ENCODE assay signal across 20 cellular contexts in the genomic region with DNA sequence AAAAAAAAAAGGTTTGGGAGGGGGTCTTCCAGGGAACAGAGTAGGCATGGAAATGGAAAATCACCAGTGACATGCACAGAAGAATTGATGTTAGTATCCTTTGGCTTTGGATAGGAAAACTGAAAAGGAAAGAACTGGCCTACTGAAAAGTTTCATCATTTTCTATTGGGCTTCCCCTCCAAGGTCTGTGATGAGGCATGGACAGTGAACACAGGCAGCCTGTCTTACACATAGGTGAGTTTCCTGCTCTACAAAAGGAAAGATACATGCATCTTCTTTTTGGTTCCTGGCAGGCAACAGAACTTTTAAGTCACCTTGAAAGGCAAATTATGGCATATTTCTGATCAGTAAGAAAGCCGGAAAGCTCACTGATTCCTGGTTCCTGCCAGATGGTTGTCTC. TPM values are rescaled to one million over a fixed set of nuclear protein-coding genes. Genes with fewer than 3 reads are reported as not detected.
A peak's percentile ranks its signal among the peaks of the same experiment; 100 is the strongest.
DNase-seq lines count a peak whose midpoint lies in the region; ATAC-seq, FAIRE-seq and TF ChIP-seq lines count a peak whose summit lies in the region.
"Had no signal": no experiment of that assay in that cellular context is flagged by ENCODE, and none has a peak within 500 bp of the region (broad histone marks: within the 10 kb centered on the region; RNA-seq: fewer than 3 reads in every experiment).

No MANE protein-coding gene starts in this region.

- no peak overlapping the region for H2AFZ ChIP-seq in GM12878 (ENCODE audit: control insufficient read depth, low read depth, low read length)

- CTCF ChIA-PET in GM12878 (lab: Yijun Ruan, JAX), result interaction anchor here (0.6 to 2.9 kb wide), 6 partner anchors 30 to 493 kb away, joined by 3 to 10 read pairs (median 5); no protein-coding TSS in a partner anchor

- H3K9ac ChIP-seq in GM12878 (ENCODE audit: control insufficient read depth, insufficient read depth, low read length), result no peak overlapping the region
- H3K9ac ChIP-seq: BLaER1 treated with 17β-estradiol and CSF1 and Interleukin-3, amounts not matched to agents 10 nM and 100 nM had no signal

- SMC1A ChIA-PET in GM12878 (lab: Charles Lee; ENCODE audit: uncharacterized antibody, unreplicated experiment), result interaction anchor here (1.0 to 20.9 kb wide), 9 partner anchors 11 to 323 kb away, joined by 3 to 207 read pairs (median 6); no protein-coding TSS in a partner anchor

- no peaks in the 10 kb centered on the region for H4K20me1 ChIP-seq in GM12878 (ENCODE audit: control insufficient read depth, insufficient read depth)
- H4K20me1 ChIP-seq: BLaER1 treated with 17β-estradiol and CSF1 and Interleukin-3, amounts not matched to agents 10 nM and 100 nM had no signal

- FAIRE-seq in GM12891 (lab: Jason Lieb, UNC) (peak; percentile 60), H54 (lab: Jason Lieb, UNC) (peak; percentile 70), GM12878 (lab: Jason Lieb, UNC) (no peak)
- FAIRE-seq: A549, H1 had no signal

- no peak for TF ChIP-seq CTCF in GM12878 (IDR thresholded peaks at IDR 0.05 in 2 of 3, conservative IDR thresholded peaks at IDR 0.05 in 1 of 3; ENCODE audit: control insufficient read depth in 2 of 3, extremely low read depth in 1 of 3, insufficient read depth in 1 of 3, low read depth in 3 of 3, low read length in 3 of 3)
- no peak for TF ChIP-seq CTCF in adrenal gland (IDR thresholded peaks at IDR 0.05)

- H3K27me3 ChIP-seq in GM12878 (replicated peaks in 1 of 2; ENCODE audit: control insufficient read depth in 2 of 2, insufficient read depth in 2 of 2, low read length in 1 of 2) (no peaks in the 10 kb centered on the region), adrenal gland (no peaks in the 10 kb centered on the region)
- H3K27me3 ChIP-seq: SJCRH30 had no signal

- no peaks in the 10 kb centered on the region for H3K9me3 ChIP-seq in GM12878 (replicated peaks; ENCODE audit: control insufficient read depth, insufficient read depth, low read length)
- no peaks in the 10 kb centered on the region for H3K9me3 ChIP-seq in adrenal gland (replicated peaks in 1 of 3)
- H3K9me3 ChIP-seq: A549; BLaER1 treated with 17β-estradiol and CSF1 and Interleukin-3, amounts not matched to agents 10 nM and 100 nM; SJCRH30 had no signal

- POLR2A ChIA-PET in GM12878 (lab: Charles Lee), result interaction anchor here (1.5 kb wide), 1 partner anchor 48 kb away, joined by 3 read pairs; no protein-coding TSS in a partner anchor

- BruUV-seq in GM12878 (replicated peaks; lab: Mats Ljungman, UMichigan), result no TSS peak

- RAD21 ChIA-PET in GM12878 (lab: Charles Lee; ENCODE audit: unreplicated experiment), result interaction anchor here (1.8 kb wide), 1 partner anchor 13 kb away, joined by 3 read pairs; no protein-coding TSS in a partner anchor

- H3K36me3 ChIP-seq in GM12878 (ENCODE audit: control insufficient read depth in 2 of 2, insufficient read depth in 2 of 2, low read length in 1 of 2) (no peaks in the 10 kb centered on the region), adrenal gland (replicated peaks in 1 of 2) (no peaks in the 10 kb centered on the region)
- H3K36me3 ChIP-seq: BLaER1 treated with 17β-estradiol and CSF1 and Interleukin-3, amounts not matched to agents 10 nM and 100 nM; SJCRH30 had no signal

- DNase-seq in GM12891 (ENCODE audit: insufficient read length, low spot score) (no peak), H54 (ENCODE audit: insufficient read length, low spot score) (no peak), GM12878 (ENCODE audit: low read depth, low spot score) (no peak), adrenal gland (no peak), NCI-H1436 (lab: John Stamatoyannopoulos, UW) (no peak)
- no peak for DNase-seq in stimulated activated naive CD8-positive, alpha-beta T cell treated with anti-CD3 and anti-CD28 coated beads, Interleukin-15, Interleukin-2, amounts not matched to agents 100 U/mL and 50 U/mL, for 24 hours
- DNase-seq: CD8-positive, alpha-beta memory T cell; GDM1; NCI-H1417 treated with DMSO at 0.1 percent for 48 hours; NCI-H2029; NCI-H2171; NCI-H446; NK-92 treated with Interleukin-12 subunit alpha and Interleukin-12 subunit beta, amount 100 ng/mL, for 24 hours; OCI-M1; SJCRH30 had no signal

- no peak for TF ChIP-seq RAD21 in GM12878 (IDR thresholded peaks at IDR 0.05; ENCODE audit: insufficient read depth, low read depth, low read length)

- peak overlapping the region; percentile 27; the same call in 1 of the 2 replicates for H3K27ac ChIP-seq in GM12878 (ENCODE audit: control insufficient read depth, insufficient read depth)
- H3K27ac ChIP-seq in adrenal gland, result no peak overlapping the region
- H3K27ac ChIP-seq: A549; BLaER1 treated with 17β-estradiol and CSF1 and Interleukin-3, amounts not matched to agents 10 nM and 100 nM; RWPE1; SJCRH30 had no signal

- H3K79me2 ChIP-seq in GM12878 (ENCODE audit: control insufficient read depth, insufficient read depth, low read length), result peaks cover 97% of the 10 kb centered on the region

- in situ Hi-C loops in GM12878 (cut with MboI), result no loop called here

- TF ChIP-seq EP300 in GM12878 (IDR thresholded peaks at IDR 0.05; ENCODE audit: borderline replicate concordance in 1 of 2, control insufficient read depth in 1 of 2, low read depth in 2 of 2, low read length in 2 of 2), result no peak

- intact Hi-C loops in GM12878 (cut with micrococcal nuclease; ENCODE audit: unreplicated experiment), result no loop called here
- intact Hi-C loops in adrenal gland (cut with DNase I), result no loop called here

- no peak overlapping the region for H3K4me3 ChIP-seq in GM12878
- H3K4me3 ChIP-seq in adrenal gland, result no peak overlapping the region
- H3K4me3 ChIP-seq: A549; BLaER1 treated with 17β-estradiol and CSF1 and Interleukin-3, amounts not matched to agents 10 nM and 100 nM; SJCRH30 had no signal

- peak overlapping the region; percentile 49 for H3K4me2 ChIP-seq in GM12878 (ENCODE audit: control insufficient read depth, insufficient read depth)
- H3K4me2 ChIP-seq: A549; BLaER1 treated with 17β-estradiol and CSF1 and Interleukin-3, amounts not matched to agents 10 nM and 100 nM had no signal

- TF ChIP-seq POLR2A in GM12891 (IDR thresholded peaks at IDR 0.05; ENCODE audit: low read depth, low read length) (no peak), H54 (IDR thresholded peaks at IDR 0.05; ENCODE audit: low read depth, low read length) (no peak), GM12878 (IDR thresholded peaks at IDR 0.05; ENCODE audit: low read depth, low read length) (no peak), GM18505 (IDR thresholded peaks at IDR 0.05; ENCODE audit: borderline replicate concordance, extremely low read depth, insufficient read depth, insufficient read length) (no peak), adrenal gland (IDR thresholded peaks at IDR 0.05) (no peak)

- WGBS in GM12878 (ENCODE audit: insufficient coverage, insufficient replicate concordance, low lambda C conversion rate, missing lambda C conversion rate), result 64% methylated on average over 1 of the region's 1 CpG
- WGBS in adrenal gland, 4 donors, result 86 to 100% (median 89%) methylated on average over 1 of the region's 1 CpG

- H3K4me1 ChIP-seq in GM12878 (ENCODE audit: control insufficient read depth, insufficient read depth, low read length) (peaks cover 33% of the 10 kb centered on the region), adrenal gland (replicated peaks in 1 of 2) (peaks cover 0 to 6% of the 10 kb centered on the region in 2 donors)

- ATAC-seq in GM12878 (peak; percentile 45), GM18505 (IDR thresholded peaks at IDR 0.05; ENCODE audit: unreplicated experiment) (no peak)
- ATAC-seq in stimulated activated naive CD8-positive, alpha-beta T cell treated with anti-CD3 and anti-CD28 coated beads, Interleukin-15, Interleukin-2, amounts not matched to agents 100 U/mL and 50 U/mL, for 24 hours, result peak; percentile 40
- ATAC-seq: A549 had no signal

TF ChIP-seq in GM12891, 5 proteins besides CTCF, POLR2A, EP300 and RAD21:
- no peak for TF ChIP-seq PAX5 (IDR thresholded peaks at IDR 0.05; ENCODE audit: insufficient read depth, low read length, severe bottlenecking)
- TF ChIP-seq POU2F2 (IDR thresholded peaks at IDR 0.05; ENCODE audit: low read depth, low read length), result no peak
- TF ChIP-seq TAF1 (IDR thresholded peaks at IDR 0.05; ENCODE audit: low read depth, low read length), result no peak

RNA-seq across cellular contexts. Expression of gene BMAL2, which starts 5.8 kb away (rescaled TPM):
- polyA plus RNA-seq in GM12891 (2012; ENCODE audit: low read depth, missing spikeins), result 21.9 TPM
- total RNA-seq in GM12878 (2013; cell fraction: nucleolus; rRNA removed), result 49.7 and 52.1 TPM in 2 replicates
- total RNA-seq in GM12878 (2014; rRNA removed) (37.2 and 40.4 TPM in 2 replicates), GM12878 (2014; rRNA removed; fragmentation: Illumina TruSeq; extraction: Trizol) (53.6 TPM in 2 replicates), GM12878 (2021) (47.2 and 51.7 TPM in 2 replicates), adrenal gland (1 to 10 TPM in 4 of 8 donors, under 1 TPM in 4; 0.40 to 2.5 (median 1.2) TPM)
- 13.3 TPM for polyA plus RNA-seq in GM12878 (2011; ENCODE audit: low read depth)
- polyA plus RNA-seq in GM12878 (2011; rRNA removed) (48.0 and 80.9 TPM in 2 replicates), GM12878 (2014; fragmentation: Illumina TruSeq; extraction: Trizol) (33.9 and 41.1 TPM in 2 replicates), GM12878 (2014; fragmentation: Nextera tagmentation; extraction: Ambion mirVana) (10 to 100 TPM in 1 of 2 experiments, 1 to 10 TPM in 1; 7.9 to 13.1 TPM), GM12878 (2014; rRNA removed) (19.2 and 25.2 TPM in 2 replicates), GM12878 (2016; fragmentation: Nextera tagmentation; extraction: Ambion mirVana) (10 to 100 TPM; 17.6 to 38.1 TPM), adrenal gland (1 to 10 TPM in 1 of 3 donors, under 1 TPM in 2; 0.40 to 1.7 (median 0.51) TPM)
- 14.4 and 15.3 TPM in 2 replicates for polyA plus RNA-seq in GM12878 (2011; cell fraction: cytosol; rRNA removed)
- polyA plus RNA-seq in GM12878 (2011; cell fraction: nucleus; rRNA removed), result 14.0 and 16.0 TPM in 2 replicates
- polyA plus RNA-seq in GM12878 (2012), result 17.7 and 25.6 TPM in 2 replicates
- polyA minus RNA-seq in GM12878 (2011; rRNA and poly(A)+ RNA removed), result 32.5 and 45.8 TPM in 2 replicates
- 22.6 and 33.0 TPM in 2 replicates for polyA minus RNA-seq in GM12878 (2011; cell fraction: cytosol; rRNA and poly(A)+ RNA removed)
- 14.7 and 16.2 TPM in 2 replicates for polyA minus RNA-seq in GM12878 (2011; cell fraction: nucleus; rRNA and poly(A)+ RNA removed)

Comparison
In these comparisons a context has a peak if more than half of its experiments do, and no peak if none do; other contexts are left out.
1. RNA of gene BMAL2, which starts 5.8 kb away (total RNA-seq): 37.2 to 53.6 TPM in GM12878; 0.40 to 2.5 TPM in adrenal gland; every median in the first group is over 10 times any median in the second.